ENCODE assay signal across 12 cellular contexts in the genomic region with DNA sequence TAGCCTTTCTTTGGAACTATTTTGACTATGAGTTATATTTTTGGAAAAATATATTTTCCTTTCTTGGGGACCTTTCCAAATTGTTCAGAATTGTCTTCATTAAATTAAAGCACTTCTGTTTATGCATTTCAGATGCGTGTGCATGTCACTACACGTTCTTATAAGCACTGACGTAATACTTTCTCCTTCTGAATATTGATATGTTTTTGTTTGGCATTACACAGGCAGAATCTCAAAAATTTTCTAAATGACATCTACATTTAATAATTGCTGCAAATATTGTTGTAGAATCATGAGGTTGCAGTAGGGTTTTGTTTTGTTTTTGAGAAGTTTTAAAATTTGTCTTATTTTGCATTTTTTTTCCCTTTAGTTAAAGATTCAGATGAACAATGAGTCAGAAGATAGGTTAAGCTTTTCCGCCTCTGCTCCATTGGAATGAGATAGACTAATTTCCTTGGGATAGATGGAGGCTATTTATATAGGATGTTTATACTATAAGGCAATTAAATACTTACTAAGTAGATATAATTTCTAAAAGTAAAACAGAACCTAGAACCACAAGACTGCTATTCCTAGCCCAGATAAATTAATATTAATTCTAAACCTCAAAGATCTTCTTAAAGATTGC.
DNase-seq lines count a peak whose midpoint lies in the region; ATAC-seq and TF ChIP-seq lines count a peak whose summit lies in the region.
"Had no signal": no experiment of that assay in that cellular context is flagged by ENCODE, and none has a peak within 500 bp of the region (broad histone marks: within the 10 kb centered on the region; RNA-seq: fewer than 3 reads in every experiment).

No MANE protein-coding gene starts in this region.

- H3K4me3 Mint-ChIP-seq in CD14-positive monocyte, result no peak overlapping the region
- H3K4me3 Mint-ChIP-seq in IgD-negative memory B cell, result no peak overlapping the region
- H3K4me3 Mint-ChIP-seq: nephron progenitor cell had no signal

- H3K4me1 Mint-ChIP-seq in CD14-positive monocyte (peaks cover 57% of the 10 kb centered on the region), IgD-negative memory B cell (peaks cover 40 to 66% (median 64%) of the 10 kb centered on the region in 3 donors)
- H3K4me1 Mint-ChIP-seq: nephron progenitor cell had no signal

- H3K9me3 Mint-ChIP-seq in CD14-positive monocyte, result no peaks in the 10 kb centered on the region
- H3K9me3 Mint-ChIP-seq in IgD-negative memory B cell, result peaks cover 0 to under 1% (median 0%) of the 10 kb centered on the region in 3 donors
- H3K9me3 Mint-ChIP-seq: nephron progenitor cell had no signal

- H3K27me3 Mint-ChIP-seq in CD14-positive monocyte (ENCODE audit: low read depth in 3 of 3) (peaks cover 0 to 2% (median 2%) of the 10 kb centered on the region in 3 donors), IgD-negative memory B cell (no peaks in the 10 kb centered on the region)

- no peaks in the 10 kb centered on the region for H3K9me3 ChIP-seq in psoas muscle

- peak overlapping the region; percentile 56 to 62 for H3K27ac ChIP-seq in coronary artery
- H3K27ac ChIP-seq in psoas muscle, result peak overlapping the region; percentile 82

- peaks cover 12 to 15% of the 10 kb centered on the region in 2 donors for H3K36me3 Mint-ChIP-seq in CD14-positive monocyte
- H3K36me3 Mint-ChIP-seq in IgD-negative memory B cell, result peaks cover 4% of the 10 kb centered on the region

- H3K27ac Mint-ChIP-seq in CD14-positive monocyte, result peak overlapping the region in 5 of 7 donors; percentile 25 to 87 (median 67)
- H3K27ac Mint-ChIP-seq in IgD-negative memory B cell, result peak overlapping the region in 2 of 3 donors; percentile 38 to 76
- H3K27ac Mint-ChIP-seq: nephron progenitor cell had no signal

- H3K4me3 ChIP-seq in coronary artery (no peak overlapping the region), psoas muscle (peak overlapping the region; percentile 61)

- ATAC-seq in psoas muscle, result no peak

- in situ Hi-C loops in G401 (cut with HindIII; ENCODE audit: low sequenced_read_pairs), result no loop called here

- peaks cover 78% of the 10 kb centered on the region for H3K4me1 ChIP-seq in psoas muscle

- peaks cover 0 to 7% of the 10 kb centered on the region in 2 donors for H3K36me3 ChIP-seq in psoas muscle (ENCODE audit: insufficient read depth in 1 of 2, low read depth in 1 of 2)

- WGBS in psoas muscle, 3 donors, result 42 to 77% (median 46%) methylated on average over 4 of the region's 4 CpGs

- TF ChIP-seq CTCF in CD14-positive monocyte (IDR thresholded peaks at IDR 0.05) (no peak), coronary artery (IDR thresholded peaks at IDR 0.05) (no peak), psoas muscle (IDR thresholded peaks at IDR 0.05) (no peak), GM10266 (IDR thresholded peaks at IDR 0.05; ENCODE audit: control insufficient read depth, insufficient read depth, low read depth, missing control alignments) (no peak)

- intact Hi-C loops in CD14-positive monocyte (cut with micrococcal nuclease) (no loop called here), psoas muscle (cut with DNase I) (loop anchor here in 1 of 2 donors (5.0 kb wide), 1 partner anchor 112 kb away; the partner anchor contains the start of gene MBNL1)

- no peaks in the 10 kb centered on the region for H3K27me3 ChIP-seq in psoas muscle (ENCODE audit: insufficient read depth in 3 of 3, low read length in 2 of 3)

- DNase-seq in CD14-positive monocyte (ENCODE audit: low spot score), result no peak
- DNase-seq in coronary artery (ENCODE audit: low spot score), result no peak
- DNase-seq in psoas muscle, result no peak
- DNase-seq in G401 (ENCODE audit: low spot score), result no peak
- no peak for DNase-seq in HT-29 (ENCODE audit: low spot score)
- no peak for DNase-seq in NCI-H345 treated with DMSO at 0.1 percent for 48 hours (lab: John Stamatoyannopoulos, UW; ENCODE audit: unreplicated experiment)
- no peak for DNase-seq in GM10266 (ENCODE audit: extremely low spot score)
- DNase-seq: NCI-H1105 treated with DMSO at 0.1 percent for 48 hours, NCI-H524, nephron progenitor cell, SHP77 treated with DMSO at 0.1 percent for 48 hours had no signal
